32 cellular contexts compared by ENCODE assay signal in the genomic region with DNA sequence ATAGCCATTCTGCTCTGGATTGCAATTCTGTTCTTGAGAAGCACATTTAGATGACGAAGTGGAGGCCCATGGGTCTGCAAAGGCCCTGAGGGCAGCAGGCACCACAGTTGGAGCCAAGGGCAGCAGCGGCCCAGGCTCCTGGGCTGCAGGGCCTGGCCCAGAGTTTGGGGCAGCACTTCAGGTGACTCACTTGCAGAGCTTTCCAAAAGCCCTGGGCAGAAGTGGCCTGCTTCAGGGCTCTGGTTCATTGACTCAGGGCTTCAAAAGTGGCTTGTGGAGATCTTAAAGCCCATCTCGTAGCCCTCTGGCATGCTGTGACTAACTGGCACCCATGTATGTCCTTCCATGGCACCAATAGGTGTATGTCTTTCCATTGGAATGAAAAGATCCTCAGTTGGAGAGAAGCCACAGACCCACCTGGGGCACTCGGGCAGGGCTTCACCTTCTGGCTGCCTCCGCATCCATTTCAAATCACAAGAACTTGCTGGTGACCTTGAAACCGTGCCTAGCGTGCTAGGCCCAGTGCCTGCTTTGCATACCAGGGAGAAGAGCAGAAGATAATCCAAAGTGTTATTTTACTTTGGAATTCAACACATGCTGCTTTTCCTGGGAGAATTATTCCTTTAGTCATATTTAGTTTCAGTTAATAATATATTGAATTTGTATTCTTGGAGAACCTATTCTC.
"Had no signal": no experiment of that assay in that cellular context is flagged by ENCODE, and none has a peak within 500 bp of the region (broad histone marks: within the 10 kb centered on the region; RNA-seq: fewer than 3 reads in every experiment).

No MANE protein-coding gene starts in this region.

- H3K27ac ChIP-seq: SJSA1 had no signal

- DNase-seq: activated CD4-positive, alpha-beta memory T cell treated with anti-CD3 and anti-CD28 coated beads for 36 hours; activated CD4-positive, alpha-beta T cell treated with anti-CD3 and anti-CD28 coated beads for 4 hours; activated CD4-positive, alpha-beta T cell treated with anti-CD3 and anti-CD28 coated beads, Interleukin-2, amount 50 U/mL, for 1 hour; activated CD8-positive, alpha-beta memory T cell treated with anti-CD3 and anti-CD28 coated beads, Interleukin-2, amount 50 U/mL, for 4 hours; activated effector memory CD4-positive, alpha-beta T cell treated with Interleukin-2 at 50 U/mL for 16 hours; activated naive CD4-positive, alpha-beta T cell treated with anti-CD3 and anti-CD28 coated beads, Interleukin-2, amount 10 ng/mL, durations not matched to agents 7 days and 5 days; activated naive CD8-positive, alpha-beta T cell treated with anti-CD3 and anti-CD28 coated beads, Interleukin-2, amount 50 U/mL, for 24 hours; activated T-cell treated with anti-CD3 and anti-CD28 coated beads for 4 hours; activated T-cell treated with anti-CD3 and anti-CD28 coated beads, Interleukin-2, amount 50 U/mL, for 4 hours; anterior cingulate cortex; Kasumi-1; KG1; MM.1S; MV-4-11; NCI-H1092; NCI-H1436 treated with DMSO at 0.1 percent for 48 hours; NCI-H1694 treated with DMSO at 0.1 percent for 48 hours; NCI-H2029; NCI-H345; NCI-H524 treated with DMSO at 0.1 percent for 48 hours; RPMI8226; SHP77 treated with DMSO at 0.1 percent for 48 hours; SK-N-SH had no signal

- H3K4me2 ChIP-seq: SK-N-SH had no signal

- H3K4me3 Mint-ChIP-seq: activated CD4-positive, alpha-beta memory T cell treated with anti-CD3 and anti-CD28 coated beads for 36 hours; activated naive CD4-positive, alpha-beta T cell treated with anti-CD3 and anti-CD28 coated beads, Interleukin-2, amount 10 ng/mL, durations not matched to agents 7 days and 5 days; activated naive CD8-positive, alpha-beta T cell; activated naive CD8-positive, alpha-beta T cell treated with anti-CD3 and anti-CD28 coated beads, Interleukin-2, amount 50 U/mL, for 24 hours; activated T-cell treated with anti-CD3 and anti-CD28 coated beads, Interleukin-2, amount 50 U/mL, for 4 hours; activated T-helper 1 cell treated with anti-CD3 and anti-CD28 coated beads, Interleukin-12 subunit alpha, Interleukin-12 subunit beta, Interleukin-2, Interleukin-4 antibody, amounts not matched to agents 30 ng/mL and 10 ng/mL and 1 ng/mL, durations not matched to agents 14 hours and 24 hours and 36 hours; brain; T-helper 1 cell treated with Interleukin-12 subunit alpha and Interleukin-12 subunit beta and Interleukin-4 antibody, amounts not matched to agents 30 μg/mL and 1 μg/mL, for 36 hours; T-helper 2 cell treated with Interferon-gamma antibody and Interleukin-4, amounts not matched to agents 5 μg/mL and 100 μg/mL, for 36 hours; WTC11 had no signal

- H3K4me1 ChIP-seq: SJSA1 had no signal

- H3K4me1 Mint-ChIP-seq: activated naive CD4-positive, alpha-beta T cell treated with anti-CD3 and anti-CD28 coated beads, Interleukin-2, amount 10 ng/mL, durations not matched to agents 7 days and 5 days; activated naive CD8-positive, alpha-beta T cell treated with anti-CD3 and anti-CD28 coated beads, Interleukin-2, amount 50 U/mL, for 24 hours had no signal

- H3K36me3 Mint-ChIP-seq: activated CD4-positive, alpha-beta memory T cell treated with anti-CD3 and anti-CD28 coated beads for 36 hours; activated naive CD4-positive, alpha-beta T cell treated with anti-CD3 and anti-CD28 coated beads, Interleukin-2, amount 10 ng/mL, durations not matched to agents 7 days and 5 days; activated naive CD8-positive, alpha-beta T cell; brain; WTC11 had no signal

- H3K9me3 Mint-ChIP-seq: activated CD4-positive, alpha-beta memory T cell treated with anti-CD3 and anti-CD28 coated beads for 36 hours; activated naive CD4-positive, alpha-beta T cell treated with anti-CD3 and anti-CD28 coated beads, Interleukin-2, amount 10 ng/mL, durations not matched to agents 7 days and 5 days; activated naive CD8-positive, alpha-beta T cell treated with anti-CD3 and anti-CD28 coated beads, Interleukin-2, amount 50 U/mL, for 24 hours; activated T-cell treated with anti-CD3 and anti-CD28 coated beads, Interleukin-2, amount 50 U/mL, for 4 hours; activated T-helper 1 cell treated with anti-CD3 and anti-CD28 coated beads, Interleukin-12 subunit alpha, Interleukin-12 subunit beta, Interleukin-2, Interleukin-4 antibody, amounts not matched to agents 30 ng/mL and 10 ng/mL and 1 ng/mL, durations not matched to agents 14 hours and 24 hours and 36 hours; brain; T-helper 1 cell treated with Interleukin-12 subunit alpha and Interleukin-12 subunit beta and Interleukin-4 antibody, amounts not matched to agents 30 μg/mL and 1 μg/mL, for 36 hours; T-helper 2 cell treated with Interferon-gamma antibody and Interleukin-4, amounts not matched to agents 5 μg/mL and 100 μg/mL, for 36 hours; WTC11 had no signal

- H3K4me3 ChIP-seq: SJSA1 had no signal

- H3K9me3 ChIP-seq: SJSA1, SK-N-SH had no signal

- H3K27me3 Mint-ChIP-seq: activated naive CD8-positive, alpha-beta T cell; activated naive CD8-positive, alpha-beta T cell treated with anti-CD3 and anti-CD28 coated beads, Interleukin-2, amount 50 U/mL, for 24 hours had no signal

- H3K27ac Mint-ChIP-seq: activated CD4-positive, alpha-beta memory T cell treated with anti-CD3 and anti-CD28 coated beads for 36 hours; activated naive CD4-positive, alpha-beta T cell treated with anti-CD3 and anti-CD28 coated beads, Interleukin-2, amount 10 ng/mL, durations not matched to agents 7 days and 5 days; activated naive CD8-positive, alpha-beta T cell; activated naive CD8-positive, alpha-beta T cell treated with anti-CD3 and anti-CD28 coated beads, Interleukin-2, amount 50 U/mL, for 24 hours; activated T-helper 1 cell treated with anti-CD3 and anti-CD28 coated beads, Interleukin-12 subunit alpha, Interleukin-12 subunit beta, Interleukin-2, Interleukin-4 antibody, amounts not matched to agents 30 ng/mL and 10 ng/mL and 1 ng/mL, durations not matched to agents 14 hours and 24 hours and 36 hours; T-helper 2 cell treated with Interferon-gamma antibody and Interleukin-4, amounts not matched to agents 5 μg/mL and 100 μg/mL, for 36 hours; WTC11 had no signal

- ATAC-seq: activated CD4-positive, CD25-positive, alpha-beta regulatory T cell treated with anti-CD3 and anti-CD28 coated beads, Interleukin-2, amount 50 U/mL, for 24 hours; activated naive CD8-positive, alpha-beta T cell treated with anti-CD3 and anti-CD28 coated beads, Interleukin-2, amount 50 U/mL, for 24 hours; activated T-cell treated with anti-CD3 and anti-CD28 coated beads, Interleukin-2, amount 50 U/mL, for 4 hours; Panc1; WTC11 had no signal

- H3K36me3 ChIP-seq: SJSA1 had no signal
